ENCODE assay signal across 22 cellular contexts in genomic region chr1:238341395-238341794, GRCh38.
DNase-seq lines count a peak whose midpoint lies in the region; ATAC-seq, FAIRE-seq and TF ChIP-seq lines count a peak whose summit lies in the region.
"Had no signal": no experiment of that assay in that cellular context is flagged by ENCODE, and none has a peak within 500 bp of the region (broad histone marks: within the 10 kb centered on the region; RNA-seq: fewer than 3 reads in every experiment).

No MANE protein-coding gene starts in this region.

- POLR2A ChIA-PET in GM12878 (lab: Charles Lee): no interaction called here
- POLR2A ChIA-PET in CD4-positive, alpha-beta memory T cell (lab: Charles Lee; ENCODE audit: partially characterized antibody): no interaction called here

- DNase-seq in HFFc6 (no peak), GM12878 (ENCODE audit: low read depth, low spot score) (no peak), caudate nucleus (lab: John Stamatoyannopoulos, UW) (no peak), type B pancreatic cell (ENCODE audit: extremely low spot score, unreplicated experiment) (no peak)
- no peak for DNase-seq in CD4-positive, alpha-beta memory T cell
- DNase-seq: 8988T; AML-193; BE2C; Calu3; CD4-positive, alpha-beta T cell; COR-L47; DMS53; DMS79 treated with DMSO at 0.1 percent for 48 hours; GF-D8; GOT3; HCEC 1CT had no signal

- H3K27ac Mint-ChIP-seq in HFFc6: peak overlapping the region; percentile 77
- H3K27ac Mint-ChIP-seq in CD4-positive, alpha-beta memory T cell: no peak overlapping the region
- no peak overlapping the region for H3K27ac Mint-ChIP-seq in type B pancreatic cell
- H3K27ac Mint-ChIP-seq: CD14-positive monocyte; CD4-positive, alpha-beta T cell had no signal

- TF ChIP-seq POLR2A in GM12878 (IDR thresholded peaks at IDR 0.05; ENCODE audit: low read depth, low read length): no peak

- H3K79me2 ChIP-seq in OCI-LY3 (ENCODE audit: low read length) (no peaks in the 10 kb centered on the region), GM12878 (ENCODE audit: control insufficient read depth, insufficient read depth, low read length) (no peaks in the 10 kb centered on the region)

- H3K27me3 ChIP-seq in OCI-LY3 (ENCODE audit: low read depth, low read length) (no peaks in the 10 kb centered on the region), GM12878 (replicated peaks in 1 of 2; ENCODE audit: control insufficient read depth in 2 of 2, insufficient read depth in 2 of 2, low read length in 1 of 2) (no peaks in the 10 kb centered on the region)
- no peaks in the 10 kb centered on the region for H3K27me3 ChIP-seq in CD4-positive, alpha-beta memory T cell (ENCODE audit: insufficient read depth, low read length)
- H3K27me3 ChIP-seq: BE2C; BLaER1 treated with 17β-estradiol and CSF1 and Interleukin-3, amounts not matched to agents 10 nM and 100 nM had no signal

- H3K4me1 Mint-ChIP-seq in HFFc6 (ENCODE audit: low read depth) (peaks cover 50% of the 10 kb centered on the region), type B pancreatic cell (ENCODE audit: unreplicated experiment) (no peaks in the 10 kb centered on the region)
- H3K4me1 Mint-ChIP-seq in CD4-positive, alpha-beta memory T cell: no peaks in the 10 kb centered on the region

- peaks cover 18% of the 10 kb centered on the region; the same call in 1 of the 2 replicates for H3K36me3 Mint-ChIP-seq in HFFc6 (ENCODE audit: low read depth)
- H3K36me3 Mint-ChIP-seq in CD4-positive, alpha-beta memory T cell: no peaks in the 10 kb centered on the region
- H3K36me3 Mint-ChIP-seq in type B pancreatic cell: no peaks in the 10 kb centered on the region

- H3K27ac ChIP-seq in OCI-LY3 (ENCODE audit: low read length): peak overlapping the region; percentile 83
- H3K27ac ChIP-seq in GM12878 (ENCODE audit: control insufficient read depth, insufficient read depth): no peak overlapping the region
- no peak overlapping the region for H3K27ac ChIP-seq in caudate nucleus (ENCODE audit: low read depth, low read length)
- no peak overlapping the region for H3K27ac ChIP-seq in CD4-positive, alpha-beta memory T cell (ENCODE audit: low read depth, low read length)
- H3K27ac ChIP-seq: A549; BLaER1 treated with 17β-estradiol and CSF1 and Interleukin-3, amounts not matched to agents 10 nM and 100 nM had no signal

- H3K4me1 ChIP-seq in OCI-LY3 (ENCODE audit: low read length): peaks cover 26% of the 10 kb centered on the region
- H3K4me1 ChIP-seq in GM12878 (ENCODE audit: control insufficient read depth, insufficient read depth, low read length): no peaks in the 10 kb centered on the region
- H3K4me1 ChIP-seq in CD4-positive, alpha-beta memory T cell (ENCODE audit: insufficient read depth, low read length): no peaks in the 10 kb centered on the region
- H3K4me1 ChIP-seq: A549, BE2C had no signal

- ATAC-seq in GM12878: peak; percentile 53
- ATAC-seq: A549 had no signal

- intact Hi-C loops in GM12878 (cut with micrococcal nuclease; ENCODE audit: unreplicated experiment): no loop called here
- intact Hi-C loops in CD4-positive, alpha-beta memory T cell (cut with micrococcal nuclease): no loop called here

- peak overlapping the region; percentile 39; the same call in 1 of the 2 replicates for H3K4me3 Mint-ChIP-seq in HFFc6
- H3K4me3 Mint-ChIP-seq in CD4-positive, alpha-beta memory T cell: no peak overlapping the region
- no peak overlapping the region for H3K4me3 Mint-ChIP-seq in type B pancreatic cell
- H3K4me3 Mint-ChIP-seq: CD14-positive monocyte; CD4-positive, alpha-beta T cell had no signal

- H3K27me3 Mint-ChIP-seq in HFFc6 (ENCODE audit: insufficient read depth): no peaks in the 10 kb centered on the region
- no peaks in the 10 kb centered on the region for H3K27me3 Mint-ChIP-seq in CD4-positive, alpha-beta memory T cell
- no peaks in the 10 kb centered on the region for H3K27me3 Mint-ChIP-seq in type B pancreatic cell
- H3K27me3 Mint-ChIP-seq: CD4-positive, alpha-beta T cell had no signal

- in situ Hi-C loops in GM12878 (cut with MboI): no loop called here

- H3K4me3 ChIP-seq in OCI-LY3 (ENCODE audit: low read length) (peak overlapping the region; percentile 16), GM12878 (no peak overlapping the region)
- H3K4me3 ChIP-seq in CD4-positive, alpha-beta memory T cell (ENCODE audit: low read length in 2 of 2): no peak overlapping the region
- H3K4me3 ChIP-seq: A549; BLaER1 treated with 17β-estradiol and CSF1 and Interleukin-3, amounts not matched to agents 10 nM and 100 nM had no signal

- 13% methylated on average over 2 of the region's 2 CpGs for WGBS in GM12878 (ENCODE audit: insufficient coverage, insufficient replicate concordance, low lambda C conversion rate, missing lambda C conversion rate)

- no TSS peak for BruUV-seq in GM12878 (replicated peaks; lab: Mats Ljungman, UMichigan)

- H2AFZ ChIP-seq in OCI-LY3 (ENCODE audit: low read depth, low read length): peak overlapping the region; percentile 47
- no peak overlapping the region for H2AFZ ChIP-seq in GM12878 (ENCODE audit: control insufficient read depth, low read depth, low read length)

- TF ChIP-seq CTCF in HFFc6 (IDR thresholded peaks at IDR 0.05) (no peak), OCI-LY3 (IDR thresholded peaks at IDR 0.05; ENCODE audit: low read depth, low read length) (no peak), GM12878 (IDR thresholded peaks at IDR 0.05 in 2 of 3, conservative IDR thresholded peaks at IDR 0.05 in 1 of 3; ENCODE audit: control insufficient read depth in 2 of 3, extremely low read depth in 1 of 3, insufficient read depth in 1 of 3, low read depth in 3 of 3, low read length in 3 of 3) (no peak), type B pancreatic cell (conservative IDR thresholded peaks at IDR 0.05) (no peak)

- H4K20me1 ChIP-seq in OCI-LY3 (ENCODE audit: insufficient read depth, low read length): no peaks in the 10 kb centered on the region
- H4K20me1 ChIP-seq in GM12878 (ENCODE audit: control insufficient read depth, insufficient read depth): no peaks in the 10 kb centered on the region
- H4K20me1 ChIP-seq: BLaER1 treated with 17β-estradiol and CSF1 and Interleukin-3, amounts not matched to agents 10 nM and 100 nM had no signal

- SMC1A ChIA-PET in GM12878 (lab: Charles Lee; ENCODE audit: uncharacterized antibody, unreplicated experiment): no interaction called here

- no peak for TF ChIP-seq EP300 in GM12878 (IDR thresholded peaks at IDR 0.05; ENCODE audit: borderline replicate concordance in 1 of 2, control insufficient read depth in 1 of 2, low read depth in 2 of 2, low read length in 2 of 2)

- peaks cover 11% of the 10 kb centered on the region for H3K36me3 ChIP-seq in OCI-LY3 (replicated peaks; ENCODE audit: low read depth, low read length)
- H3K36me3 ChIP-seq in GM12878 (ENCODE audit: control insufficient read depth in 2 of 2, insufficient read depth in 2 of 2, low read length in 1 of 2): no peaks in the 10 kb centered on the region
- H3K36me3 ChIP-seq in CD4-positive, alpha-beta memory T cell (ENCODE audit: insufficient read depth, low read length): no peaks in the 10 kb centered on the region
- H3K36me3 ChIP-seq: BE2C; BLaER1 treated with 17β-estradiol and CSF1 and Interleukin-3, amounts not matched to agents 10 nM and 100 nM had no signal

- CTCF ChIA-PET in GM12878 (lab: Yijun Ruan, JAX): no interaction called here
- CTCF ChIA-PET in CD4-positive, alpha-beta memory T cell (lab: Charles Lee; ENCODE audit: partially characterized antibody): no interaction called here

- H3K9me3 Mint-ChIP-seq in HFFc6 (peaks cover 5% of the 10 kb centered on the region), type B pancreatic cell (peaks cover 12% of the 10 kb centered on the region)
- H3K9me3 Mint-ChIP-seq in CD4-positive, alpha-beta memory T cell: peaks cover 0 to 17% (median 7%) of the 10 kb centered on the region in 8 donors

- H3K9me3 ChIP-seq in OCI-LY3 (ENCODE audit: insufficient read depth, low read length) (peaks cover 5% of the 10 kb centered on the region; the same call in 1 of the 2 replicates), GM12878 (replicated peaks; ENCODE audit: control insufficient read depth, insufficient read depth, low read length) (no peaks in the 10 kb centered on the region; the same call in 2 of the 3 replicates)
- no peaks in the 10 kb centered on the region for H3K9me3 ChIP-seq in CD4-positive, alpha-beta memory T cell (ENCODE audit: control insufficient read depth in 1 of 2, low read length in 2 of 2)
- H3K9me3 ChIP-seq: A549, BE2C had no signal

- TF ChIP-seq RAD21 in GM12878 (IDR thresholded peaks at IDR 0.05; ENCODE audit: insufficient read depth, low read depth, low read length): no peak

- H3K9ac ChIP-seq in OCI-LY3 (ENCODE audit: low read length) (peak overlapping the region; percentile 10; the same call in 1 of the 2 replicates), GM12878 (ENCODE audit: control insufficient read depth, insufficient read depth, low read length) (no peak overlapping the region)
- H3K9ac ChIP-seq: BLaER1 treated with 17β-estradiol and CSF1 and Interleukin-3, amounts not matched to agents 10 nM and 100 nM had no signal

- RAD21 ChIA-PET in GM12878 (lab: Charles Lee; ENCODE audit: unreplicated experiment): no interaction called here

- no peak for FAIRE-seq in GM12878 (lab: Jason Lieb, UNC)
- FAIRE-seq: GM12892, H54 had no signal

- peak overlapping the region; percentile 31 for H3K4me2 ChIP-seq in OCI-LY3 (ENCODE audit: low read length)
- H3K4me2 ChIP-seq in GM12878 (ENCODE audit: control insufficient read depth, insufficient read depth): no peak overlapping the region
- H3K4me2 ChIP-seq: A549; BLaER1 treated with 17β-estradiol and CSF1 and Interleukin-3, amounts not matched to agents 10 nM and 100 nM had no signal

TF ChIP-seq in GM12878, 131 proteins besides CTCF, POLR2A, EP300 and RAD21:
- TF ChIP-seq HDAC2 (IDR thresholded peaks at IDR 0.05) (no peak), NR2F1 (conservative IDR thresholded peaks at IDR 0.05) (no peak), FOS (IDR thresholded peaks at IDR 0.05; ENCODE audit: borderline replicate concordance, extremely low read depth, insufficient read length) (no peak), ESRRA (IDR thresholded peaks at IDR 0.05; ENCODE audit: low read length) (no peak), CHD4 (IDR thresholded peaks at IDR 0.05) (no peak), ASH2L (IDR thresholded peaks at IDR 0.05; ENCODE audit: borderline replicate concordance, low read depth) (no peak)
